Comparison of ENCODE assay signal across 8 cellular contexts in the genomic region with DNA sequence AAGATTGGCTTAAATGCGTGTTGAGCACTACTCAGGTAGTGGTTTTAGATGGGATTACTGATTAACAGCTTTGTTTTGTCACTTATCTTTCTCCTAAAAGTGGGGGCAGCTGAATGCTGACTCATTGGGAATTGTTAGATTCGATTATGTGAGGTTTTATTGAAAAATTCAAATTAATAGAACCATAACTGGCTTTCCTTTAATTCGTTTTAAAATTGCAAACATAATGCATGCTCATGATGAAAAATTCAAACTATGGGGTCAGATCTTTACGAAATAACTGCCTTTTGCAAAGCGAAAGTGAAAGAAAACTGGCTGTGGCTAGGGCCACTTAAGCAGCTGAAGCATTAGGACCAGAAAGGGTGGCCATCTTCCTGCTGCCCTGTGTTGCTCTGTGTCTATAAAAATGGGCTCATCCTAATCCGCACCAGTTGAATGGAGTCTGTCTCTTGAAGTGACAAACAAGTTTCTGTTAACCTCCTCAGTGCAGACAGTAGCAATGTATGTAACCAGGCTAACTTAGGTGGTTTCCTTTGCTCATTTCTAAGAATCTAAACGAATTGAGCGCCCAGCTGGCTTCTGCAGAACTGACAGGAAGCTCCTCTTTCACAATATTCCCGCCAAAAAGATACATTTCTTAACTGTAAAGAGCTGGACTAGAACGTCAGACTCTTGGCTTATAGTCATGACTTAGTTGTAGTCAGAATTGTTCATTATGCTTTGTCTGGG. TPM values are rescaled to one million over a fixed set of nuclear protein-coding genes. Genes with fewer than 3 reads are reported as not detected.
DNase-seq lines count a peak whose midpoint lies in the region; ATAC-seq and TF ChIP-seq lines count a peak whose summit lies in the region.

No MANE protein-coding gene starts in this region.

- CTCF ChIA-PET in CD4-positive, alpha-beta T cell (lab: Charles Lee): interaction anchor here (0.8 to 1.8 kb wide), 3 partner anchors 10 to 66 kb away, joined by 3 to 4 read pairs (median 4); no protein-coding TSS in a partner anchor
- CTCF ChIA-PET in activated CD8-positive, alpha-beta T cell treated with anti-CD3 and anti-CD28 coated beads for 36 hours (lab: Charles Lee): interaction anchor here (0.9 to 2.0 kb wide), 6 partner anchors 11 to 33 kb away, joined by 3 to 11 read pairs (median 5); a partner anchor contains a TSS

- POLR2A ChIA-PET in CD4-positive, alpha-beta T cell (lab: Charles Lee): interaction anchor here (0.6 to 1.8 kb wide), 17 partner anchors 8 to 741 kb away, joined by 3 to 10 read pairs (median 4); a partner anchor contains a TSS
- POLR2A ChIA-PET in activated CD8-positive, alpha-beta T cell treated with anti-CD3 and anti-CD28 coated beads for 36 hours (lab: Charles Lee): interaction anchor here (0.6 to 2.9 kb wide), 23 partner anchors 8 to 411 kb away, joined by 3 to 20 read pairs (median 5); a partner anchor contains a TSS

- no peak for TF ChIP-seq CTCF in CD4-positive, alpha-beta T cell (IDR thresholded peaks at IDR 0.05)
- no peak for TF ChIP-seq CTCF in activated CD8-positive, alpha-beta T cell treated with anti-CD3 and anti-CD28 coated beads for 36 hours (IDR thresholded peaks at IDR 0.05)

- peaks cover 46% of the 10 kb centered on the region for H3K36me3 Mint-ChIP-seq in CD4-positive, alpha-beta T cell (ENCODE audit: low read depth)
- peaks cover 50% of the 10 kb centered on the region for H3K36me3 Mint-ChIP-seq in activated CD8-positive, alpha-beta T cell treated with anti-CD3 and anti-CD28 coated beads for 36 hours (ENCODE audit: low read depth)

- H3K27ac Mint-ChIP-seq in CD4-positive, alpha-beta T cell: peak overlapping the region; percentile 86
- H3K27ac Mint-ChIP-seq in activated CD8-positive, alpha-beta T cell treated with anti-CD3 and anti-CD28 coated beads for 36 hours: peak overlapping the region; percentile 99

- H3K9me3 ChIP-seq in CD4-positive, alpha-beta T cell (ENCODE audit: control insufficient read depth, low read length): no peaks in the 10 kb centered on the region

- H3K27me3 ChIP-seq in CD4-positive, alpha-beta T cell (ENCODE audit: control insufficient read depth, insufficient read depth, low read length): no peaks in the 10 kb centered on the region

- intact Hi-C loops in CD4-positive, alpha-beta T cell (cut with DNase I, micrococcal nuclease): loop anchor here in 1 of 2 experiments (5.0 kb wide), 1 partner anchor 39 kb away; no protein-coding TSS in a partner anchor
- intact Hi-C loops in activated CD8-positive, alpha-beta T cell treated with anti-CD3 and anti-CD28 coated beads for 36 hours (cut with micrococcal nuclease): no loop called here

- H3K4me3 Mint-ChIP-seq in CD4-positive, alpha-beta T cell: peak overlapping the region; percentile 83
- peak overlapping the region; percentile 80 for H3K4me3 Mint-ChIP-seq in activated CD8-positive, alpha-beta T cell treated with anti-CD3 and anti-CD28 coated beads for 36 hours

- peak overlapping the region; percentile 40 for H3K27ac ChIP-seq in CD4-positive, alpha-beta T cell (ENCODE audit: low read depth, low read length)

- H3K4me1 Mint-ChIP-seq in CD4-positive, alpha-beta T cell (ENCODE audit: low read depth): peaks cover 39% of the 10 kb centered on the region
- H3K4me1 Mint-ChIP-seq in activated CD8-positive, alpha-beta T cell treated with anti-CD3 and anti-CD28 coated beads for 36 hours (ENCODE audit: low read depth): peaks cover 40% of the 10 kb centered on the region

- H3K9me3 Mint-ChIP-seq in CD4-positive, alpha-beta T cell: no peaks in the 10 kb centered on the region
- H3K9me3 Mint-ChIP-seq in activated CD8-positive, alpha-beta T cell treated with anti-CD3 and anti-CD28 coated beads for 36 hours: no peaks in the 10 kb centered on the region

- ATAC-seq in CD4-positive, alpha-beta T cell (ENCODE audit: poor library complexity): peak; percentile 87
- peak; percentile 75 for ATAC-seq in GM19438 (IDR thresholded peaks at IDR 0.05; ENCODE audit: low read depth, unreplicated experiment)
- peak; percentile 90 for ATAC-seq in activated CD8-positive, alpha-beta T cell treated with anti-CD3 and anti-CD28 coated beads for 36 hours

- peak in 4 of 10 experiments; percentile 3 to 18 (median 6) for DNase-seq in CD4-positive, alpha-beta T cell
- DNase-seq in Kasumi-1 (lab: John Stamatoyannopoulos, UW) (peak; percentile 98 to 99), globus pallidus (ENCODE audit: low spot score) (peak; percentile 54), occipital lobe (lab: John Stamatoyannopoulos, UW) (no peak), NCI-H1694 (lab: John Stamatoyannopoulos, UW) (no peak)
- peak; percentile 80 for DNase-seq in activated CD8-positive, alpha-beta T cell treated with anti-CD3 and anti-CD28 coated beads for 36 hours
- peak; percentile 37 to 48 for DNase-seq in stimulated activated CD4-positive, alpha-beta T cell treated with anti-CD3 and anti-CD28 coated beads, Interleukin-15, amount 100 ng/mL, for 48 hours (ENCODE audit: low read depth in 2 of 2)

- no peaks in the 10 kb centered on the region for H3K27me3 Mint-ChIP-seq in CD4-positive, alpha-beta T cell
- no peaks in the 10 kb centered on the region for H3K27me3 Mint-ChIP-seq in activated CD8-positive, alpha-beta T cell treated with anti-CD3 and anti-CD28 coated beads for 36 hours

RNA-seq across cellular contexts. Expression of a gene that starts 27.8 kb away (rescaled TPM):
- 10 to 100 TPM; 40.4 to 45.6 TPM for total RNA-seq in CD4-positive, alpha-beta T cell
- total RNA-seq in activated CD8-positive, alpha-beta T cell treated with anti-CD3 and anti-CD28 coated beads for 36 hours: 10 to 100 TPM; 16.9 to 18.6 TPM
- total RNA-seq in occipital lobe: 53.7 TPM

RNA-seq across cellular contexts. Expression of a gene that starts 33.8 kb away (rescaled TPM):
- total RNA-seq in CD4-positive, alpha-beta T cell: 1 to 10 TPM; 7.1 to 7.8 TPM
- total RNA-seq in activated CD8-positive, alpha-beta T cell treated with anti-CD3 and anti-CD28 coated beads for 36 hours: 10 to 100 TPM; 45.9 to 50.3 TPM
- 22.6 TPM for total RNA-seq in occipital lobe

RNA-seq across cellular contexts. Expression of a gene that starts 46.9 kb away (rescaled TPM):
- total RNA-seq in CD4-positive, alpha-beta T cell: 1 to 10 TPM; 7.1 to 7.5 TPM
- 100 to 1,000 TPM; 198 to 203 TPM for total RNA-seq in activated CD8-positive, alpha-beta T cell treated with anti-CD3 and anti-CD28 coated beads for 36 hours
- 92.8 TPM for total RNA-seq in occipital lobe

RNA-seq across cellular contexts. Expression of a gene that starts 51.1 kb away (rescaled TPM):
- total RNA-seq in CD4-positive, alpha-beta T cell: 100 to 1,000 TPM; 129 TPM
- total RNA-seq in activated CD8-positive, alpha-beta T cell treated with anti-CD3 and anti-CD28 coated beads for 36 hours: 100 to 1,000 TPM; 127 to 131 TPM
- total RNA-seq in occipital lobe: 81.6 TPM

Comparison
In these comparisons a context has a peak if more than half of its experiments do, and no peak if none do; other contexts are left out.
1. DNase-seq: peak in Kasumi-1 (2 of 2), activated CD8-positive, alpha-beta T cell treated with anti-CD3 and anti-CD28 coated beads for 36 hours (single experiment), globus pallidus (single experiment) and stimulated activated CD4-positive, alpha-beta T cell treated with anti-CD3 and anti-CD28 coated beads, Interleukin-15, amount 100 ng/mL, for 48 hours (2 of 2); none in occipital lobe (single experiment) and NCI-H1694 (single experiment).
2. RNA of a gene that starts 46.9 kb away (total RNA-seq): 198 to 203 TPM in activated CD8-positive, alpha-beta T cell treated with anti-CD3 and anti-CD28 coated beads for 36 hours and 92.8 TPM in occipital lobe (single experiment); 7.1 to 7.5 TPM in CD4-positive, alpha-beta T cell; every median in the first group is over 10 times any median in the second.
3. Peak in every context shown above with its lines, with median percentiles within 50 percentile points of each other: ATAC-seq.